Comparison of ENCODE assay signal across 12 cellular contexts in the genomic region with DNA sequence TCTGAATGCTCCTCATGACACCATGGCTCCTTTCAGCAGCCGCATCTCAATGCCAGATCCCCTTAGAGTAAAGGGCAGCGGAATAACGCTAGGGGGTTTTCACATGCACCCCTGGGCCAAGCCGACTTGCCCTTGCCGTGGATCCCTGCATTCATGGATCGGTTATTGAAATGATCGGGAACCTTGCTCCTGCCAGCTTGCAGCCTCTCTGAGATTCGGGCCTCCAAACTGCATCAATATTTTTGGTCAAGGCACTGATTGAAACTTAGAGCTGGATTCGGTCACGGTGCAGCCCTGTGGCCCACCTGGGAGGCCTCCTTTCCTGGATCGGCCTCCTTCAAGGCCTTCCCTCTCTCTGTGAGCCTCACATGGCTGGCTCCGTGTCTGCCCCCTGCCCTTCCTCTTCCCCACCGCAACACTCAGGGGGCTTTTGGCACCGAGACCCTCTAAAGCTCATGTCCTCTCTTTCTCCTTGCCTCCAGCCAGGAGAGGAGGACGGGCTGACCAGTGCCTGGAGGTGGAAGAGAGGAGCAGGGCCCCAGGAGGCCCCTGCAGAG. TPM values are rescaled to one million over a fixed set of nuclear protein-coding genes. Genes with fewer than 3 reads are reported as not detected.
DNase-seq lines count a peak whose midpoint lies in the region; ATAC-seq, FAIRE-seq and TF ChIP-seq lines count a peak whose summit lies in the region.
"Had no signal": no experiment of that assay in that cellular context is flagged by ENCODE, and none has a peak within 500 bp of the region (broad histone marks: within the 10 kb centered on the region; RNA-seq: fewer than 3 reads in every experiment).

No MANE protein-coding gene starts in this region.

- no peaks in the 10 kb centered on the region for H4K20me1 ChIP-seq in K562 (replicated peaks; ENCODE audit: control insufficient read depth, insufficient read depth, low read length)

- FAIRE-seq in K562 (lab: Jason Lieb, UNC) = no peak
- FAIRE-seq: pancreas had no signal

- H3K9me1 ChIP-seq in K562 (ENCODE audit: control insufficient read depth, insufficient read depth, low read length) = no peaks in the 10 kb centered on the region

- no peak overlapping the region for H2AFZ ChIP-seq in K562 (ENCODE audit: low read depth, low read length)

- no peaks in the 10 kb centered on the region for H3K36me3 ChIP-seq in A673 (ENCODE audit: insufficient read depth, low read length, poor library complexity, severe bottlenecking)
- no peaks in the 10 kb centered on the region for H3K36me3 ChIP-seq in K562 (ENCODE audit: control insufficient read depth, insufficient read depth, low read length)
- H3K36me3 ChIP-seq: pancreas had no signal

- intact Hi-C loops in A673 (cut with micrococcal nuclease; ENCODE audit: unreplicated experiment) = no loop called here
- intact Hi-C loops in K562 (cut with micrococcal nuclease) = no loop called here

- peak overlapping the region; percentile 92 for H3K4me3 Mint-ChIP-seq in natural killer cell treated with Interleukin-12 subunit alpha and Interleukin-12 subunit beta and Interleukin-15 and Interleukin-18, amount 100 ng/mL, for 72 hours

- no peaks in the 10 kb centered on the region for H3K79me2 ChIP-seq in K562 (ENCODE audit: control insufficient read depth, insufficient read depth, low read length)

- in situ Hi-C loops in K562 (cut with MboI) = no loop called here

- no peak overlapping the region for H3K4me3 ChIP-seq in A673 (ENCODE audit: low read depth, low read length, poor library complexity, severe bottlenecking)
- H3K4me3 ChIP-seq in HL-60 (replicated peaks; ENCODE audit: insufficient read depth, low read length) = peak overlapping the region; percentile 80
- H3K4me3 ChIP-seq in K562 = no peak overlapping the region

- peaks cover 78 to 84% of the 10 kb centered on the region in 2 donors for H3K4me1 Mint-ChIP-seq in natural killer cell treated with Interleukin-12 subunit alpha and Interleukin-12 subunit beta and Interleukin-15 and Interleukin-18, amount 100 ng/mL, for 72 hours (ENCODE audit: low read depth in 2 of 2)

- 80% methylated on average over 4 of the region's 15 CpGs for WGBS in K562 (ENCODE audit: insufficient coverage, low coverage, missing lambda C conversion rate)

- H3K27me3 ChIP-seq in A673 (replicated peaks; ENCODE audit: insufficient read depth, low read depth, low read length, poor library complexity) (no peaks in the 10 kb centered on the region), HL-60 (ENCODE audit: insufficient read depth, poor library complexity, severe bottlenecking) (no peaks in the 10 kb centered on the region), K562 (ENCODE audit: control insufficient read depth in 2 of 2, insufficient read depth in 2 of 2, low read length in 2 of 2) (no peaks in the 10 kb centered on the region)
- H3K27me3 ChIP-seq: pancreas had no signal

- POLR2A ChIA-PET in A673 (lab: Charles Lee; ENCODE audit: low non-redundant PET) = no interaction called here
- POLR2A ChIA-PET in K562 (lab: Yijun Ruan, JAX) = interaction anchor here (1.2 kb wide), 1 partner anchor 32 kb away, joined by 3 read pairs; no protein-coding TSS in a partner anchor

- TF ChIP-seq RAD21 in K562 (CRISPR knock-in tag; conservative IDR thresholded peaks at IDR 0.05 in 1 of 2, IDR thresholded peaks at IDR 0.05 in 1 of 2) = no peak

- H3K27ac ChIP-seq in A673 (ENCODE audit: low read depth, low read length, poor library complexity, severe bottlenecking) = peak overlapping the region; percentile 82
- peak overlapping the region; percentile 99 for H3K27ac ChIP-seq in HL-60 (replicated peaks)
- H3K27ac ChIP-seq in K562 (ENCODE audit: extremely low read depth, low read depth, low read length) = no peak overlapping the region

- ATAC-seq in K562 = no peak
- ATAC-seq in natural killer cell treated with Interleukin-12 subunit alpha and Interleukin-12 subunit beta and Interleukin-15 and Interleukin-18, amount 100 ng/mL, for 72 hours = no peak

- no peaks in the 10 kb centered on the region for H3K9me3 ChIP-seq in A673 (ENCODE audit: low read depth, low read length, poor library complexity, severe bottlenecking)
- H3K9me3 ChIP-seq in K562 (replicated peaks; ENCODE audit: control insufficient read depth, insufficient read depth, low read depth, low read length) = no peaks in the 10 kb centered on the region
- H3K9me3 ChIP-seq: pancreas had no signal

- peak overlapping the region; percentile 95 to 97 for H3K27ac Mint-ChIP-seq in natural killer cell treated with Interleukin-12 subunit alpha and Interleukin-12 subunit beta and Interleukin-15 and Interleukin-18, amount 100 ng/mL, for 72 hours

- no peak overlapping the region for H3K4me2 ChIP-seq in K562 (ENCODE audit: insufficient read depth, low read length)

- CTCF ChIA-PET in A673 (lab: Charles Lee) (no interaction called here), K562 (lab: Yijun Ruan, JAX; ENCODE audit: low intra/inter-chr PET ratio) (no interaction called here)

- no peak for TF ChIP-seq CTCF in A673 (conservative IDR thresholded peaks at IDR 0.05; ENCODE audit: low read depth, low read length)
- TF ChIP-seq CTCF in HL-60 (IDR thresholded peaks at IDR 0.05; ENCODE audit: insufficient read depth, low read length) = no peak
- no peak for TF ChIP-seq CTCF in K562 (IDR thresholded peaks at IDR 0.05 in 2 of 3, conservative IDR thresholded peaks at IDR 0.05 in 1 of 3; ENCODE audit: insufficient read depth in 2 of 3, low read depth in 1 of 3, low read length in 3 of 3)

- H3K27me3 Mint-ChIP-seq in natural killer cell treated with Interleukin-12 subunit alpha and Interleukin-12 subunit beta and Interleukin-15 and Interleukin-18, amount 100 ng/mL, for 72 hours = no peaks in the 10 kb centered on the region

- no peak for TF ChIP-seq EP300 in K562 (IDR thresholded peaks at IDR 0.05; ENCODE audit: low read length)

- H3K9me3 Mint-ChIP-seq in natural killer cell treated with Interleukin-12 subunit alpha and Interleukin-12 subunit beta and Interleukin-15 and Interleukin-18, amount 100 ng/mL, for 72 hours = no peaks in the 10 kb centered on the region

- no peak for TF ChIP-seq POLR2A in K562 (conservative IDR thresholded peaks at IDR 0.05)

- DNase-seq in A673 (ENCODE audit: low spot score) (no peak), HL-60 (ENCODE audit: low read depth in 1 of 2, low spot score in 1 of 2) (no peak), K562 (ENCODE audit: extremely low read depth in 1 of 4, low spot score in 3 of 4) (no peak), NCI-H1694 treated with DMSO at 0.1 percent for 48 hours (lab: John Stamatoyannopoulos, UW) (no peak), activated gamma-delta T cell treated with Interleukin-2 at 50 U/mL for 16 hours (no peak), NCI-H2227 treated with DMSO at 0.1 percent for 48 hours (lab: John Stamatoyannopoulos, UW) (no peak), NOMO-1 treated with DMSO at 0.1 percent for 48 hours (lab: John Stamatoyannopoulos, UW; ENCODE audit: unreplicated experiment) (no peak)
- DNase-seq in natural killer cell treated with Interleukin-12 subunit alpha and Interleukin-12 subunit beta and Interleukin-15 and Interleukin-18, amount 100 ng/mL, for 72 hours (ENCODE audit: low spot score) = no peak

- H3K9ac ChIP-seq in K562 (ENCODE audit: insufficient read depth in 1 of 2, low read depth in 2 of 2, low read length in 2 of 2) = peak overlapping the region in 1 of 2 experiments; percentile 60; a peak in 2 of 4 replicates

- BruUV-seq in A673 (replicated peaks; lab: Mats Ljungman, UMichigan) (no TSS peak), K562 (replicated peaks; lab: Mats Ljungman, UMichigan) (no TSS peak)

- H3K36me3 Mint-ChIP-seq in natural killer cell treated with Interleukin-12 subunit alpha and Interleukin-12 subunit beta and Interleukin-15 and Interleukin-18, amount 100 ng/mL, for 72 hours = peaks cover 4% of the 10 kb centered on the region

- H3K4me1 ChIP-seq in A673 (ENCODE audit: insufficient read depth, low read length, poor library complexity, severe bottlenecking) (peaks cover 13% of the 10 kb centered on the region), K562 (replicated peaks in 1 of 2; ENCODE audit: control insufficient read depth in 2 of 2, insufficient read depth in 2 of 2, low read length in 2 of 2) (peaks cover 8 to 54% of the 10 kb centered on the region in 2 experiments)

RNA-seq across cellular contexts. Expression of a gene that starts 1.8 kb away (rescaled TPM):
- 2.3 and 3.3 TPM in 2 replicates for total RNA-seq in A673 (2021)
- total RNA-seq in K562 (2011; cell fraction: chromatin; rRNA removed; ENCODE audit: low replicate concordance) = 2.3 and 4.5 TPM in 2 replicates
- 3.3 and 4.3 TPM in 2 replicates for total RNA-seq in K562 (2011; cell fraction: nucleolus; rRNA removed)
- total RNA-seq in K562 (2011; cell fraction: nucleoplasm; rRNA removed) = 2.6 and 2.8 TPM in 2 replicates
- 5.1 and 7.3 TPM in 2 replicates for total RNA-seq in K562 (2014; rRNA removed)
- 1.5 and 1.6 TPM in 2 replicates for total RNA-seq in K562 (2014; rRNA removed; fragmentation: Illumina TruSeq; extraction: Trizol)
- 2.7 and 4.4 TPM in 2 replicates for total RNA-seq in K562 (2015; rRNA removed; fragmentation: Illumina TruSeq; extraction: Trizol)
- total RNA-seq in K562 (2021) = 4.1 and 6.4 TPM in 2 replicates
- 3.9 and 7.5 TPM in 2 replicates for polyA plus RNA-seq in K562 (2011; rRNA removed)
- 5.1 and 8.7 TPM in 2 replicates for polyA plus RNA-seq in K562 (2011; cell fraction: cytosol; rRNA removed)
- 8.0 and 10.0 TPM in 2 replicates for polyA plus RNA-seq in K562 (2011; cell fraction: nucleus; rRNA removed)
- 6.6 and 9.3 TPM in 2 replicates for polyA plus RNA-seq in K562 (2012)
- 5.1 and 5.6 TPM in 2 replicates for polyA plus RNA-seq in K562 (2014; fragmentation: Illumina TruSeq; extraction: Trizol)
- polyA plus RNA-seq in K562 (2014; fragmentation: Nextera tagmentation; extraction: Ambion mirVana) = 1 to 10 TPM; 2.0 to 3.0 TPM
- polyA plus RNA-seq in K562 (2014; rRNA removed) = 4.4 and 4.7 TPM in 2 replicates
- 2.0 and 5.6 TPM in 2 replicates for polyA minus RNA-seq in K562 (2011; rRNA and poly(A)+ RNA removed)
- 1.6 and 10.2 TPM in 2 replicates for polyA minus RNA-seq in K562 (2011; cell fraction: cytosol; rRNA and poly(A)+ RNA removed)
- 2.0 and 5.2 TPM in 2 replicates for polyA minus RNA-seq in K562 (2011; cell fraction: nucleus; rRNA and poly(A)+ RNA removed)
- 100 to 1,000 TPM in 1 of 2 donors, 10 to 100 TPM in 1; 71.6 to 131 TPM for total RNA-seq in natural killer cell treated with Interleukin-12 subunit alpha and Interleukin-12 subunit beta and Interleukin-15 and Interleukin-18, amount 100 ng/mL, for 72 hours
- total RNA-seq: fibroblast of lung had no signal

RNA-seq across cellular contexts. Expression of a gene that starts 9.1 kb away (rescaled TPM):
- total RNA-seq in A673 (2021) (226 and 260 TPM in 2 replicates), K562 (2014; rRNA removed) (131 and 140 TPM in 2 replicates), K562 (2014; rRNA removed; fragmentation: Illumina TruSeq; extraction: Trizol) (22.9 and 26.7 TPM in 2 replicates), K562 (2015; rRNA removed; fragmentation: Illumina TruSeq; extraction: Trizol) (113 and 115 TPM in 2 replicates), K562 (2021) (104 and 113 TPM in 2 replicates)
- 30.7 and 66.4 TPM in 2 replicates for total RNA-seq in K562 (2011; cell fraction: chromatin; rRNA removed; ENCODE audit: low replicate concordance)
- total RNA-seq in K562 (2011; cell fraction: nucleolus; rRNA removed) = 89.2 and 92.8 TPM in 2 replicates
- 81.8 and 119 TPM in 2 replicates for total RNA-seq in K562 (2011; cell fraction: nucleoplasm; rRNA removed)
- polyA plus RNA-seq in K562 (2011; rRNA removed) (190 and 317 TPM in 2 replicates), K562 (2014; fragmentation: Illumina TruSeq; extraction: Trizol) (41.5 and 120 TPM in 2 replicates), K562 (2014; fragmentation: Nextera tagmentation; extraction: Ambion mirVana) (100 to 1,000 TPM in 1 of 2 experiments, 10 to 100 TPM in 1; 64.2 to 107 TPM), K562 (2014; rRNA removed) (188 and 191 TPM in 2 replicates)
- 504 and 556 TPM in 2 replicates for polyA plus RNA-seq in K562 (2011; cell fraction: cytosol; rRNA removed)
- 180 and 275 TPM in 2 replicates for polyA plus RNA-seq in K562 (2011; cell fraction: nucleus; rRNA removed)
- polyA plus RNA-seq in K562 (2012) = 150 and 417 TPM in 2 replicates
- polyA minus RNA-seq in K562 (2011; rRNA and poly(A)+ RNA removed) = 37.7 TPM in 2 replicates
- 34.5 and 61.2 TPM in 2 replicates for polyA minus RNA-seq in K562 (2011; cell fraction: cytosol; rRNA and poly(A)+ RNA removed)
- polyA minus RNA-seq in K562 (2011; cell fraction: nucleus; rRNA and poly(A)+ RNA removed) = 33.4 and 59.2 TPM in 2 replicates
- 100 to 1,000 TPM in 1 of 2 donors, 10 to 100 TPM in 1; 89.7 to 106 TPM for total RNA-seq in natural killer cell treated with Interleukin-12 subunit alpha and Interleukin-12 subunit beta and Interleukin-15 and Interleukin-18, amount 100 ng/mL, for 72 hours

RNA-seq across cellular contexts. Expression of a gene that starts 9.3 kb away (rescaled TPM):
- total RNA-seq in A673 (2021) = not detected in 2 replicates
- not detected in 2 replicates for total RNA-seq in K562 (2011; cell fraction: chromatin; rRNA removed; ENCODE audit: low replicate concordance)
- not detected in 2 replicates for total RNA-seq in K562 (2011; cell fraction: nucleolus; rRNA removed)
- total RNA-seq in K562 (2011; cell fraction: nucleoplasm; rRNA removed) = not detected in 2 replicates
- not detected in 2 replicates for total RNA-seq in K562 (2014; rRNA removed)
- total RNA-seq in K562 (2014; rRNA removed; fragmentation: Illumina TruSeq; extraction: Trizol) = not detected in 2 replicates
- total RNA-seq in K562 (2015; rRNA removed; fragmentation: Illumina TruSeq; extraction: Trizol) = not detected in 2 replicates
- not detected in 2 replicates for total RNA-seq in K562 (2021)
- polyA plus RNA-seq in K562 (2011; rRNA removed) = not detected in 2 replicates
- not detected in 2 replicates for polyA plus RNA-seq in K562 (2011; cell fraction: cytosol; rRNA removed)
- not detected in 2 replicates for polyA plus RNA-seq in K562 (2011; cell fraction: nucleus; rRNA removed)
- polyA plus RNA-seq in K562 (2012) = not detected in 2 replicates
- not detected in 2 replicates for polyA plus RNA-seq in K562 (2014; fragmentation: Illumina TruSeq; extraction: Trizol)
- polyA plus RNA-seq in K562 (2014; fragmentation: Nextera tagmentation; extraction: Ambion mirVana) = not detected
- not detected in 2 replicates for polyA plus RNA-seq in K562 (2014; rRNA removed)
- not detected in 2 replicates for polyA minus RNA-seq in K562 (2011; rRNA and poly(A)+ RNA removed)
- polyA minus RNA-seq in K562 (2011; cell fraction: cytosol; rRNA and poly(A)+ RNA removed) = not detected in 2 replicates
- not detected in 2 replicates for polyA minus RNA-seq in K562 (2011; cell fraction: nucleus; rRNA and poly(A)+ RNA removed)
- total RNA-seq in natural killer cell treated with Interleukin-12 subunit alpha and Interleukin-12 subunit beta and Interleukin-15 and Interleukin-18, amount 100 ng/mL, for 72 hours = not detected
- total RNA-seq: fibroblast of lung, NCI-H460, pancreas, urinary bladder had no signal
- polyA plus RNA-seq: fibroblast of lung, pancreas, urinary bladder had no signal

RNA-seq across cellular contexts. Expression of a gene that starts 17.5 kb away (rescaled TPM):
- total RNA-seq in A673 (2021) = 340 and 351 TPM in 2 replicates
- 114 and 294 TPM in 2 replicates for total RNA-seq in K562 (2011; cell fraction: chromatin; rRNA removed; ENCODE audit: low replicate concordance)
- 282 and 350 TPM in 2 replicates for total RNA-seq in K562 (2011; cell fraction: nucleolus; rRNA removed)
- 189 and 209 TPM in 2 replicates for total RNA-seq in K562 (2011; cell fraction: nucleoplasm; rRNA removed)
- 445 and 447 TPM in 2 replicates for total RNA-seq in K562 (2014; rRNA removed)
- total RNA-seq in K562 (2014; rRNA removed; fragmentation: Illumina TruSeq; extraction: Trizol) = 245 and 293 TPM in 2 replicates
- total RNA-seq in K562 (2015; rRNA removed; fragmentation: Illumina TruSeq; extraction: Trizol) = 333 and 335 TPM in 2 replicates
- 345 and 377 TPM in 2 replicates for total RNA-seq in K562 (2021)
- polyA plus RNA-seq in K562 (2011; rRNA removed) = 437 and 459 TPM in 2 replicates
- 556 and 694 TPM in 2 replicates for polyA plus RNA-seq in K562 (2011; cell fraction: cytosol; rRNA removed)
- polyA plus RNA-seq in K562 (2011; cell fraction: nucleus; rRNA removed) = 446 and 452 TPM in 2 replicates
- 284 and 340 TPM in 2 replicates for polyA plus RNA-seq in K562 (2012)
- polyA plus RNA-seq in K562 (2014; fragmentation: Illumina TruSeq; extraction: Trizol) = 428 and 468 TPM in 2 replicates
- polyA plus RNA-seq in K562 (2014; fragmentation: Nextera tagmentation; extraction: Ambion mirVana) = 100 to 1,000 TPM in 1 of 2 experiments, 10 to 100 TPM in 1; 73.6 to 123 TPM
- polyA plus RNA-seq in K562 (2014; rRNA removed) = 449 and 464 TPM in 2 replicates
- polyA minus RNA-seq in K562 (2011; rRNA and poly(A)+ RNA removed) = 158 and 180 TPM in 2 replicates
- polyA minus RNA-seq in K562 (2011; cell fraction: cytosol; rRNA and poly(A)+ RNA removed) = 115 and 128 TPM in 2 replicates
- 169 and 221 TPM in 2 replicates for polyA minus RNA-seq in K562 (2011; cell fraction: nucleus; rRNA and poly(A)+ RNA removed)
- total RNA-seq in natural killer cell treated with Interleukin-12 subunit alpha and Interleukin-12 subunit beta and Interleukin-15 and Interleukin-18, amount 100 ng/mL, for 72 hours = 100 to 1,000 TPM; 227 to 350 TPM

RNA-seq across cellular contexts. Expression of a gene that starts 17.8 kb away (rescaled TPM):
- total RNA-seq in A673 (2021) = 83.0 and 92.3 TPM in 2 replicates
- 73.4 and 85.5 TPM in 2 replicates for total RNA-seq in K562 (2011; cell fraction: chromatin; rRNA removed; ENCODE audit: low replicate concordance)
- total RNA-seq in K562 (2011; cell fraction: nucleolus; rRNA removed) = 47.0 and 47.5 TPM in 2 replicates
- 50.0 and 50.4 TPM in 2 replicates for total RNA-seq in K562 (2011; cell fraction: nucleoplasm; rRNA removed)
- 66.5 and 97.2 TPM in 2 replicates for total RNA-seq in K562 (2014; rRNA removed)
- total RNA-seq in K562 (2014; rRNA removed; fragmentation: Illumina TruSeq; extraction: Trizol) = 82.7 and 85.9 TPM in 2 replicates
- total RNA-seq in K562 (2015; rRNA removed; fragmentation: Illumina TruSeq; extraction: Trizol) = 66.9 and 75.1 TPM in 2 replicates
- total RNA-seq in K562 (2021) = 85.1 and 92.0 TPM in 2 replicates
- polyA plus RNA-seq in K562 (2011; rRNA removed) = 71.4 and 92.5 TPM in 2 replicates
- polyA plus RNA-seq in K562 (2011; cell fraction: cytosol; rRNA removed) = 55.9 and 63.4 TPM in 2 replicates
- polyA plus RNA-seq in K562 (2011; cell fraction: nucleus; rRNA removed) = 51.0 and 63.3 TPM in 2 replicates
- polyA plus RNA-seq in K562 (2012) = 50.3 and 124 TPM in 2 replicates
- 99.2 and 121 TPM in 2 replicates for polyA plus RNA-seq in K562 (2014; fragmentation: Illumina TruSeq; extraction: Trizol)
- 100 to 1,000 TPM; 149 to 186 TPM for polyA plus RNA-seq in K562 (2014; fragmentation: Nextera tagmentation; extraction: Ambion mirVana)
- 107 and 112 TPM in 2 replicates for polyA plus RNA-seq in K562 (2014; rRNA removed)
- 32.7 and 39.5 TPM in 2 replicates for polyA minus RNA-seq in K562 (2011; rRNA and poly(A)+ RNA removed)
- polyA minus RNA-seq in K562 (2011; cell fraction: cytosol; rRNA and poly(A)+ RNA removed) = 15.3 and 30.8 TPM in 2 replicates
- polyA minus RNA-seq in K562 (2011; cell fraction: nucleus; rRNA and poly(A)+ RNA removed) = 19.4 and 30.4 TPM in 2 replicates
- total RNA-seq in natural killer cell treated with Interleukin-12 subunit alpha and Interleukin-12 subunit beta and Interleukin-15 and Interleukin-18, amount 100 ng/mL, for 72 hours = 100 to 1,000 TPM in 1 of 2 donors, 10 to 100 TPM in 1; 74.9 to 141 TPM

Comparison
In these comparisons a context has a peak if more than half of its experiments do, and no peak if none do; other contexts are left out.
1. RNA of a gene that starts 1.8 kb away (total RNA-seq): 71.6 to 131 TPM in natural killer cell treated with Interleukin-12 subunit alpha and Interleukin-12 subunit beta and Interleukin-15 and Interleukin-18, amount 100 ng/mL, for 72 hours; 1.5 to 7.3 TPM in K562 and 2.3 to 3.3 TPM in A673; every median in the first group is over 4 times any median in the second.